ENCODE assay signal across 8 cellular contexts in the genomic region with DNA sequence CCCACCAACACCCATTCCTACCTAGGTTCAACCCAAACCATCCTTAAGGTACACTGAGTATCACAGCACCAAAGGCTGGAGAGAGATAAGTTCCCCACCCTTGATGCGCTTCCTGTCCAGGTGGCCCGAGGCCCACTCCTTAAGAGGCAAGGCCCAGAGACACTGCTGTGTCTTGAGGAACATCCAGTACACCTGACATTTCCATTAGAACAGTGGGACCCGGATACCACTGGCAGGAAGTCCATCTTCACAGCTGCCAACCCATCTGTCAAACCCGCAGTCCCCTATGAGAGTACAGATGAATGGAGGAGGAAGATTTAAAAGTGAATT.
DNase-seq lines count a peak whose midpoint lies in the region; ATAC-seq lines count a peak whose summit lies in the region.

No MANE protein-coding gene starts in this region.

- H3K27ac Mint-ChIP-seq in T-helper 1 cell treated with Interleukin-12 subunit alpha and Interleukin-12 subunit beta and Interleukin-4 antibody, amounts not matched to agents 30 μg/mL and 1 μg/mL, for 36 hours: no peak overlapping the region

- no peaks in the 10 kb centered on the region for H3K9me3 Mint-ChIP-seq in T-helper 1 cell treated with Interleukin-12 subunit alpha and Interleukin-12 subunit beta and Interleukin-4 antibody, amounts not matched to agents 30 μg/mL and 1 μg/mL, for 36 hours

- peaks cover 17% of the 10 kb centered on the region for H3K4me1 Mint-ChIP-seq in T-helper 1 cell treated with Interleukin-12 subunit alpha and Interleukin-12 subunit beta and Interleukin-4 antibody, amounts not matched to agents 30 μg/mL and 1 μg/mL, for 36 hours (ENCODE audit: low read depth)

- peaks cover 29% of the 10 kb centered on the region for H3K27me3 Mint-ChIP-seq in T-helper 1 cell treated with Interleukin-12 subunit alpha and Interleukin-12 subunit beta and Interleukin-4 antibody, amounts not matched to agents 30 μg/mL and 1 μg/mL, for 36 hours (ENCODE audit: low read depth)

- no peak for ATAC-seq in HG03565 (IDR thresholded peaks at IDR 0.05; ENCODE audit: unreplicated experiment)

- H3K4me3 Mint-ChIP-seq in T-helper 1 cell treated with Interleukin-12 subunit alpha and Interleukin-12 subunit beta and Interleukin-4 antibody, amounts not matched to agents 30 μg/mL and 1 μg/mL, for 36 hours: peak overlapping the region; percentile 82

- DNase-seq in DMS 273 treated with DMSO at 0.1 percent for 48 hours (lab: John Stamatoyannopoulos, UW) (peak; percentile 32), DMS 273 (lab: John Stamatoyannopoulos, UW; ENCODE audit: unreplicated experiment) (no peak), germinal center (ENCODE audit: low spot score) (peak; percentile 46), GDM1 (lab: John Stamatoyannopoulos, UW) (no peak), CD1c-positive myeloid dendritic cell (ENCODE audit: extremely low spot score) (no peak)
- DNase-seq in stimulated activated CD8-positive, alpha-beta memory T cell treated with anti-CD3 and anti-CD28 coated beads, Interleukin-4, amount 100 ng/mL, for 48 hours: peak; percentile 32

- H3K36me3 Mint-ChIP-seq in T-helper 1 cell treated with Interleukin-12 subunit alpha and Interleukin-12 subunit beta and Interleukin-4 antibody, amounts not matched to agents 30 μg/mL and 1 μg/mL, for 36 hours (ENCODE audit: low read depth): no peaks in the 10 kb centered on the region

Comparison
In these comparisons a context has a peak if more than half of its experiments do, and no peak if none do; other contexts are left out.
1. DNase-seq: peak in DMS 273 treated with DMSO at 0.1 percent for 48 hours (single experiment), germinal center (single experiment) and stimulated activated CD8-positive, alpha-beta memory T cell treated with anti-CD3 and anti-CD28 coated beads, Interleukin-4, amount 100 ng/mL, for 48 hours (single experiment); none in DMS 273 (single experiment), GDM1 (single experiment) and CD1c-positive myeloid dendritic cell (single experiment).